Comparison of ENCODE assay signal across 1 cellular context in the genomic region with DNA sequence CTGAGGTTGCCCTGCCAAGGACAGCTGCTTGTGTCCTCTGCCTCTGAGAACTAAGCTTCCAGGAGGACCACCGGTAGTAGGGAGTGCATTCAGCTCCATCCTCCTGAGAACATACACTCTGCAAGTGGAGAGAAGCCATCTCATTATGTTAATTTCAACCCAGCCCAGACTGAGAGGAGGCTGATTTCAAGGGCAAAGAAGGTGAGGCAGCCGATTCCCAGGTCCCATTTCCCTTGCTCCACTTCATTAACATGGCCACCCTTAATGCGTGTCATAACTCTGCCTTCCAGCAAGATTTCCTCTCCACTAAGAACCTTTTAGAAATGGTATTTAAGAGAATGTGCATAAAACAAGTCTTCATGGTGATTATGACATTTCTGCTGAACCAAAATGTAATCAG.
TF ChIP-seq lines count a peak whose summit lies in the region.

No MANE protein-coding gene starts in this region.

TF ChIP-seq in WTC11, 78 proteins besides CTCF, POLR2A, EP300 and RAD21 (continued from another document):
- TF ChIP-seq, protein P1, sequence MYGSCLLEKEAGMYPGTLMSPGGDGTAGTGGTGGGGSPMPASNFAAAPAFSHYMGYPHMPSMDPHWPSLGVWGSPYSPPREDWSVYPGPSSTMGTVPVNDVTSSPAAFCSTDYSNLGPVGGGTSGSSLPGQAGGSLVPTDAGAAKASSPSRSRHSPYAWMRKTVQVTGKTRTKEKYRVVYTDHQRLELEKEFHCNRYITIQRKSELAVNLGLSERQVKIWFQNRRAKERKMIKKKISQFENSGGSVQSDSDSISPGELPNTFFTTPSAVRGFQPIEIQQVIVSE (CRISPR knock-in tag; IDR thresholded peaks at IDR 0.05; ENCODE audit: borderline replicate concordance), result no peak
- TF ChIP-seq, protein P2, sequence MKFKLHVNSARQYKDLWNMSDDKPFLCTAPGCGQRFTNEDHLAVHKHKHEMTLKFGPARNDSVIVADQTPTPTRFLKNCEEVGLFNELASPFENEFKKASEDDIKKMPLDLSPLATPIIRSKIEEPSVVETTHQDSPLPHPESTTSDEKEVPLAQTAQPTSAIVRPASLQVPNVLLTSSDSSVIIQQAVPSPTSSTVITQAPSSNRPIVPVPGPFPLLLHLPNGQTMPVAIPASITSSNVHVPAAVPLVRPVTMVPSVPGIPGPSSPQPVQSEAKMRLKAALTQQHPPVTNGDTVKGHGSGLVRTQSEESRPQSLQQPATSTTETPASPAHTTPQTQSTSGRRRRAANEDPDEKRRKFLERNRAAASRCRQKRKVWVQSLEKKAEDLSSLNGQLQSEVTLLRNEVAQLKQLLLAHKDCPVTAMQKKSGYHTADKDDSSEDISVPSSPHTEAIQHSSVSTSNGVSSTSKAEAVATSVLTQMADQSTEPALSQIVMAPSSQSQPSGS (CRISPR knock-in tag; IDR thresholded peaks at IDR 0.05; ENCODE audit: borderline replicate concordance, low read depth), result no peak
